In genomic region chr22:31957970-31958594, GRCh38 we compare ENCODE assay signal across 15 cellular contexts.
"Had no signal": no experiment of that assay in that cellular context is flagged by ENCODE, and none has a peak within 500 bp of the region (broad histone marks: within the 10 kb centered on the region; RNA-seq: fewer than 3 reads in every experiment).

No MANE protein-coding gene starts in this region.

- H3K4me3 Mint-ChIP-seq: brain, neural crest cell had no signal

- H3K9me3 ChIP-seq: esophagus squamous epithelium, pancreas, tibial artery, vagina had no signal

- H3K4me3 ChIP-seq: dorsolateral prefrontal cortex, esophagus squamous epithelium, lung, pancreas, tibial artery, vagina had no signal

- H3K27ac ChIP-seq: esophagus squamous epithelium, pancreas, tibial artery, vagina had no signal

- H3K27me3 ChIP-seq: dorsolateral prefrontal cortex, esophagus squamous epithelium, pancreas, tibial artery, vagina had no signal

- H3K9me3 Mint-ChIP-seq: brain, neural crest cell had no signal

- ATAC-seq: left cardiac atrium, pancreas, SK-N-SH treated with all-trans-retinoic acid at 6 μM for 48 hours had no signal

- H3K27me3 Mint-ChIP-seq: brain had no signal

- DNase-seq: activated CD4-positive, CD25-positive, alpha-beta regulatory T cell treated with anti-CD3 and anti-CD28 coated beads, Interleukin-2, amount 50 U/mL, for 72 hours; activated naive CD4-positive, alpha-beta T cell treated with anti-CD3 and anti-CD28 coated beads, Interleukin-2, amount 50 U/mL, for 16 hours; amniotic stem cell; esophagus squamous epithelium; foreskin fibroblast; left cardiac atrium; pancreas; stimulated activated CD4-positive, alpha-beta T cell treated with anti-CD3 and anti-CD28 coated beads, Interleukin-4, amount 100 ng/mL, for 4 hours; tibial artery had no signal
